ENCODE assay signal across 25 cellular contexts in genomic region chrX:128846385-128846784, GRCh38.
DNase-seq lines count a peak whose midpoint lies in the region; ATAC-seq, FAIRE-seq and TF ChIP-seq lines count a peak whose summit lies in the region.
"Had no signal": no experiment of that assay in that cellular context is flagged by ENCODE, and none has a peak within 500 bp of the region (broad histone marks: within the 10 kb centered on the region; RNA-seq: fewer than 3 reads in every experiment).

No MANE protein-coding gene starts in this region.

- no peaks in the 10 kb centered on the region for H3K4me1 ChIP-seq in mucosa of descending colon (ENCODE audit: low read depth)
- H3K4me1 ChIP-seq: A549; BE2C; BLaER1 treated with 17β-estradiol and CSF1 and Interleukin-3, amounts not matched to agents 10 nM and 100 nM had no signal

- peak; percentile 95 for ATAC-seq in mucosa of descending colon
- ATAC-seq: A549, GM12878 had no signal

- no peak overlapping the region for H3K4me3 ChIP-seq in mucosa of descending colon
- H3K4me3 ChIP-seq: A549; BLaER1 treated with 17β-estradiol and CSF1 and Interleukin-3, amounts not matched to agents 10 nM and 100 nM; GM12878; GM23248 had no signal

- peak; percentile 94 for FAIRE-seq in colon (lab: Jason Lieb, UNC)
- FAIRE-seq: A549, D721Med, GM12878, H1 had no signal

- intact Hi-C loops in mucosa of descending colon (cut with DNase I, micrococcal nuclease), result no loop called here
- intact Hi-C loops in cardiac septum (cut with DNase I), result no loop called here

- peak; percentile 3 for DNase-seq in NCI-H748 (lab: John Stamatoyannopoulos, UW; ENCODE audit: unreplicated experiment)
- no peak for DNase-seq in NCI-H748 treated with DMSO at 0.1 percent for 48 hours (lab: John Stamatoyannopoulos, UW)
- DNase-seq in mucosa of descending colon, result peak in 1 of 3 donors; percentile 16
- DNase-seq in 8988T, result no peak
- DNase-seq in cardiac septum (ENCODE audit: low spot score), result no peak
- no peak for DNase-seq in activated CD4-positive, alpha-beta T cell treated with anti-CD3 and anti-CD28 coated beads for 1 hour
- no peak for DNase-seq in stimulated activated CD4-positive, alpha-beta T cell treated with anti-CD3 and anti-CD28 coated beads, Interleukin-4, amount 100 ng/mL, for 4 hours
- DNase-seq: ACHN; AML-193; BE2C; CD4-positive, alpha-beta T cell; CD8-positive, alpha-beta memory T cell; DMS 273 treated with DMSO at 0.1 percent for 48 hours; DMS79; EL; GDM1; GM23248; H7; HCEC 1CT had no signal

- H3K36me3 ChIP-seq in mucosa of descending colon (ENCODE audit: low read depth), result no peaks in the 10 kb centered on the region
- H3K36me3 ChIP-seq: BE2C; BLaER1 treated with 17β-estradiol and CSF1 and Interleukin-3, amounts not matched to agents 10 nM and 100 nM had no signal

- TF ChIP-seq CTCF in mucosa of descending colon (IDR thresholded peaks at IDR 0.05), result no peak

- H3K9me3 ChIP-seq in mucosa of descending colon, result no peaks in the 10 kb centered on the region
- H3K9me3 ChIP-seq: A549, BE2C had no signal
